Comparison of ENCODE assay signal across 27 cellular contexts in the genomic region with DNA sequence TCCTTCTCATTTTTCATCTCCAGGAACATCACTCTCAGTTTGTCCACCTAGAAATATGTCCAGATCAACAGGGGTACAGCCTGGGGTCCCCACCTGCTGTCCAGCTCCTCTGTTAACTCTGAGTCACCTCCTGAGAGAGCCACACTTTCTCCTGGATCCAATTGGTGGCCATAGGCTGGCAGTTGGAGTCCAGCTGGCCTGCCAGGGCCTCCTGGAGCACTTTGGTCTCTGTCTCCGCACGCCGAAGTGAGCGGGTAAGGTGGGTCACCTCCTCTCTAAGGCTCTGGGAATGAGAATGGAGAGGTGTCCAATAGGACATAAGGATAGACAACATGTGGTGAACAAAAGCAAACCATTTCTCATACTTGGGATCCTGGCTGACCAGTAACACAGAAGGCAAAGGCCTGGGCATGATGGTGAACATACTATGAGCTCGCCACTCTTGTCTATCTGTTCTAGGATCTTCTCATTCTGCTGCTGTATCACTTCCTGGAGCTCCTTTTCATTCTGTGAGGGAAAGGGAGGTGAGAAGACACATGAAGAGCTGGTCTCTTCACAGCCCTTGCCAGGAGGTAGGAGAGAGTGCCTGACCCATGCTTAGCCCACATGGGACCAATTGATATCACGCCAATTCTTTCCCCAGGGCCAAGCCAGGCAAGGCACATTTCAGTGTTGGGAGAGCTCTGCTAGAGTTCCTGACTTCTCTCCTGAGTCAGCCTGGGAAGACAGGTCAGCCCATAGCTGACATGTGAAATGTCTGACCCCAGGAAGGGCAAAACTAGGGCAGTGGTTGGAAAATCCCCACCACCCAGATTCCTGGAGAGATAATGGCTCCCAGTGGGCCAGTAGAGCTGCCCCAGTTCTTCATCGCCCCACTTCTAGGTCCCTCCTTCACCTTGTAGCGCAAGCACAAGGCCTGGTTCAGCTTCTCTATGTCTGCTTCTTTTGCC. TPM values are rescaled to one million over a fixed set of nuclear protein-coding genes. Genes with fewer than 3 reads are reported as not detected.
DNase-seq lines count a peak whose midpoint lies in the region; ATAC-seq and TF ChIP-seq lines count a peak whose summit lies in the region.
"Had no signal": no experiment of that assay in that cellular context is flagged by ENCODE, and none has a peak within 500 bp of the region (broad histone marks: within the 10 kb centered on the region; RNA-seq: fewer than 3 reads in every experiment).

No MANE protein-coding gene starts in this region.

- CTCF ChIA-PET in activated naive CD4-positive, alpha-beta T cell treated with anti-CD3 and anti-CD28 coated beads, Interleukin-2, amount 10 ng/mL, durations not matched to agents 7 days and 5 days (lab: Charles Lee) = interaction anchor here (0.9 kb wide), 1 partner anchor 11 kb away, joined by 3 read pairs; no protein-coding TSS in a partner anchor
- CTCF ChIA-PET in RWPE1 (lab: Yijun Ruan, JAX) = interaction anchor here (0.5 kb wide), 1 partner anchor 15 kb away, joined by 4 read pairs; no protein-coding TSS in a partner anchor

- H3K27me3 ChIP-seq in neutrophil = no peaks in the 10 kb centered on the region
- no peaks in the 10 kb centered on the region for H3K27me3 ChIP-seq in aorta (ENCODE audit: control insufficient read depth in 1 of 2, insufficient read depth in 2 of 2, low read length in 1 of 2)
- H3K27me3 ChIP-seq: BLaER1 treated with 17β-estradiol and CSF1 and Interleukin-3, amounts not matched to agents 10 nM and 100 nM; brain microvascular endothelial cell; tibial nerve had no signal

- intact Hi-C loops in aorta (cut with DNase I) = no loop called here

- no peak for DNase-seq in activated naive CD4-positive, alpha-beta T cell treated with anti-CD3 and anti-CD28 coated beads, Interleukin-2, amount 10 ng/mL, durations not matched to agents 7 days and 5 days
- DNase-seq in activated naive CD4-positive, alpha-beta T cell (lab: John Stamatoyannopoulos, UW) = no peak
- no peak for DNase-seq in RWPE1 (ENCODE audit: low spot score)
- DNase-seq in middle frontal gyrus (ENCODE audit: extremely low spot score, low spot score) = no peak
- DNase-seq in aorta = no peak
- DNase-seq: activated gamma-delta T cell; amniotic stem cell; brain microvascular endothelial cell; DMS53; effector memory CD4-positive, alpha-beta T cell; H9; hippocampal formation; KG1; MM.1S; mucosa of descending colon; NCI-H2081; NCI-H526; NK-92 treated with Interleukin-12 subunit alpha and Interleukin-12 subunit beta, amount 100 ng/mL, for 24 hours; PC-9; SK-N-SH had no signal

- peaks cover 45% of the 10 kb centered on the region for H3K36me3 Mint-ChIP-seq in activated naive CD4-positive, alpha-beta T cell treated with anti-CD3 and anti-CD28 coated beads, Interleukin-2, amount 10 ng/mL, durations not matched to agents 7 days and 5 days
- peaks cover 75% of the 10 kb centered on the region for H3K36me3 Mint-ChIP-seq in activated T-helper 17 cell treated with anti-CD3 and anti-CD28 coated beads, Interleukin-2, amount 50 U/mL, for 72 hours (ENCODE audit: low read depth)

- H3K27ac ChIP-seq in RWPE1 = peak overlapping the region; percentile 78
- peak overlapping the region; percentile 27 for H3K27ac ChIP-seq in neutrophil
- no peak overlapping the region for H3K27ac ChIP-seq in aorta (ENCODE audit: low read depth in 1 of 2, low read length in 2 of 2)
- H3K27ac ChIP-seq: BLaER1 treated with 17β-estradiol and CSF1 and Interleukin-3, amounts not matched to agents 10 nM and 100 nM; brain microvascular endothelial cell; PC-9 had no signal

- peak overlapping the region; percentile 58 for H3K27ac Mint-ChIP-seq in activated naive CD4-positive, alpha-beta T cell treated with anti-CD3 and anti-CD28 coated beads, Interleukin-2, amount 10 ng/mL, durations not matched to agents 7 days and 5 days
- peak overlapping the region; percentile 69 for H3K27ac Mint-ChIP-seq in activated T-helper 17 cell treated with anti-CD3 and anti-CD28 coated beads, Interleukin-2, amount 50 U/mL, for 72 hours
- H3K27ac Mint-ChIP-seq: H9, nephron had no signal

- H3K4me1 ChIP-seq in neutrophil (ENCODE audit: control insufficient read depth in 1 of 2, insufficient read depth in 1 of 2, low read depth in 1 of 2, low read length in 1 of 2) = peaks cover 8 to 24% of the 10 kb centered on the region in 2 experiments
- peaks cover 0 to 2% of the 10 kb centered on the region in 2 donors for H3K4me1 ChIP-seq in aorta (ENCODE audit: control insufficient read depth in 1 of 2, insufficient read depth in 2 of 2, low read length in 2 of 2)

- POLR2A ChIA-PET in RWPE1 (lab: Yijun Ruan, JAX; ENCODE audit: low non-redundant PET) = no interaction called here

- H3K9me3 ChIP-seq in neutrophil (no peaks in the 10 kb centered on the region), aorta (ENCODE audit: control insufficient read depth, low read length) (no peaks in the 10 kb centered on the region)
- H3K9me3 ChIP-seq: BLaER1 treated with 17β-estradiol and CSF1 and Interleukin-3, amounts not matched to agents 10 nM and 100 nM; mucosa of descending colon; SK-N-SH; tibial nerve had no signal

- no peaks in the 10 kb centered on the region for H3K9me3 Mint-ChIP-seq in activated naive CD4-positive, alpha-beta T cell treated with anti-CD3 and anti-CD28 coated beads, Interleukin-2, amount 10 ng/mL, durations not matched to agents 7 days and 5 days
- H3K9me3 Mint-ChIP-seq in activated T-helper 17 cell treated with anti-CD3 and anti-CD28 coated beads, Interleukin-2, amount 50 U/mL, for 72 hours = no peaks in the 10 kb centered on the region
- H3K9me3 Mint-ChIP-seq: H9, nephron had no signal

- H3K4me1 Mint-ChIP-seq in activated naive CD4-positive, alpha-beta T cell treated with anti-CD3 and anti-CD28 coated beads, Interleukin-2, amount 10 ng/mL, durations not matched to agents 7 days and 5 days = peaks cover 35% of the 10 kb centered on the region
- H3K4me1 Mint-ChIP-seq in activated T-helper 17 cell treated with anti-CD3 and anti-CD28 coated beads, Interleukin-2, amount 50 U/mL, for 72 hours = peaks cover 21% of the 10 kb centered on the region

- H3K27me3 Mint-ChIP-seq in activated naive CD4-positive, alpha-beta T cell treated with anti-CD3 and anti-CD28 coated beads, Interleukin-2, amount 10 ng/mL, durations not matched to agents 7 days and 5 days = no peaks in the 10 kb centered on the region
- H3K27me3 Mint-ChIP-seq in activated T-helper 17 cell treated with anti-CD3 and anti-CD28 coated beads, Interleukin-2, amount 50 U/mL, for 72 hours = no peaks in the 10 kb centered on the region

- WGBS in aorta, 2 donors = 99% methylated on average over 8 of the region's 8 CpGs

- TF ChIP-seq CTCF in RWPE1 (conservative IDR thresholded peaks at IDR 0.05; ENCODE audit: low read depth) (no peak), neutrophil (IDR thresholded peaks at IDR 0.05) (no peak)

- no peak overlapping the region for H3K4me3 ChIP-seq in neutrophil (ENCODE audit: low read depth in 1 of 2, low read length in 1 of 2)
- H3K4me3 ChIP-seq in aorta (ENCODE audit: low read length in 2 of 2) = no peak overlapping the region
- H3K4me3 ChIP-seq: BLaER1 treated with 17β-estradiol and CSF1 and Interleukin-3, amounts not matched to agents 10 nM and 100 nM; lung; mucosa of descending colon; PC-9; tibial nerve had no signal

- H3K4me3 Mint-ChIP-seq in activated naive CD4-positive, alpha-beta T cell treated with anti-CD3 and anti-CD28 coated beads, Interleukin-2, amount 10 ng/mL, durations not matched to agents 7 days and 5 days = no peak overlapping the region
- H3K4me3 Mint-ChIP-seq in activated T-helper 17 cell treated with anti-CD3 and anti-CD28 coated beads, Interleukin-2, amount 50 U/mL, for 72 hours = peak overlapping the region; percentile 77
- H3K4me3 Mint-ChIP-seq: H9, nephron had no signal

- H3K36me3 ChIP-seq in neutrophil (peaks cover 12% of the 10 kb centered on the region), aorta (ENCODE audit: control insufficient read depth in 1 of 2, insufficient read depth in 2 of 2, low read length in 1 of 2) (no peaks in the 10 kb centered on the region)

- no peak for ATAC-seq in activated T-helper 17 cell treated with anti-CD3 and anti-CD28 coated beads, Interleukin-2, amount 50 U/mL, for 72 hours (replicated peaks)
- ATAC-seq in aorta (ENCODE audit: low FRiP score) = no peak
- ATAC-seq: mucosa of descending colon, Right ventricle myocardium inferior had no signal

RNA-seq across cellular contexts. Expression of a gene that starts 1.8 kb away (rescaled TPM):
- 100 to 1,000 TPM in 1 of 2 donors, 10 to 100 TPM in 1; 55.0 to 335 TPM for total RNA-seq in activated T-helper 17 cell treated with anti-CD3 and anti-CD28 coated beads, Interleukin-2, amount 50 U/mL, for 72 hours
- total RNA-seq in aorta = 10 to 100 TPM; 22.1 to 27.1 TPM
- 10 to 100 TPM; 15.4 to 30.4 TPM for polyA plus RNA-seq in aorta

RNA-seq across cellular contexts. Expression of a gene that starts 7.2 kb away (rescaled TPM):
- 10 to 100 TPM; 33.2 to 38.9 TPM for total RNA-seq in activated T-helper 17 cell treated with anti-CD3 and anti-CD28 coated beads, Interleukin-2, amount 50 U/mL, for 72 hours
- 10 to 100 TPM; 33.5 to 38.7 TPM for total RNA-seq in aorta
- polyA plus RNA-seq in aorta = 10 to 100 TPM; 21.8 to 37.7 TPM

RNA-seq across cellular contexts. Expression of a gene that starts 20.3 kb away (rescaled TPM):
- 100 to 1,000 TPM; 140 to 195 TPM for total RNA-seq in activated T-helper 17 cell treated with anti-CD3 and anti-CD28 coated beads, Interleukin-2, amount 50 U/mL, for 72 hours
- total RNA-seq in aorta = 1 to 10 TPM; 2.2 to 3.6 TPM
- 1 to 10 TPM; 1.6 to 4.3 TPM for polyA plus RNA-seq in aorta

RNA-seq across cellular contexts. Expression of a gene that starts 26.1 kb away (rescaled TPM):
- 10 to 100 TPM; 39.1 to 67.7 TPM for total RNA-seq in activated T-helper 17 cell treated with anti-CD3 and anti-CD28 coated beads, Interleukin-2, amount 50 U/mL, for 72 hours
- 10 to 100 TPM; 17.4 to 25.7 TPM for total RNA-seq in aorta
- 10 to 100 TPM; 18.7 to 36.6 TPM for polyA plus RNA-seq in aorta

RNA-seq across cellular contexts. Expression of a gene that starts 35.5 kb away (rescaled TPM):
- 10 to 100 TPM; 25.5 to 36.3 TPM for total RNA-seq in activated T-helper 17 cell treated with anti-CD3 and anti-CD28 coated beads, Interleukin-2, amount 50 U/mL, for 72 hours
- total RNA-seq in aorta = 10 to 100 TPM in 1 of 2 donors, 1 to 10 TPM in 1; 6.3 to 15.7 TPM
- 1 to 10 TPM in 1 of 2 donors, under 1 TPM in 1; 0.13 to 3.0 TPM for polyA plus RNA-seq in aorta

Comparison
In these comparisons a context has a peak if more than half of its experiments do, and no peak if none do; other contexts are left out.
1. H3K27ac ChIP-seq: peak in RWPE1 (single experiment) and neutrophil (single experiment); none in aorta (0 of 2).
2. RNA of a gene that starts 20.3 kb away (total RNA-seq): 140 to 195 TPM in activated T-helper 17 cell treated with anti-CD3 and anti-CD28 coated beads, Interleukin-2, amount 50 U/mL, for 72 hours; 2.2 to 3.6 TPM in aorta; every median in the first group is over 10 times any median in the second.